In the genomic region with DNA sequence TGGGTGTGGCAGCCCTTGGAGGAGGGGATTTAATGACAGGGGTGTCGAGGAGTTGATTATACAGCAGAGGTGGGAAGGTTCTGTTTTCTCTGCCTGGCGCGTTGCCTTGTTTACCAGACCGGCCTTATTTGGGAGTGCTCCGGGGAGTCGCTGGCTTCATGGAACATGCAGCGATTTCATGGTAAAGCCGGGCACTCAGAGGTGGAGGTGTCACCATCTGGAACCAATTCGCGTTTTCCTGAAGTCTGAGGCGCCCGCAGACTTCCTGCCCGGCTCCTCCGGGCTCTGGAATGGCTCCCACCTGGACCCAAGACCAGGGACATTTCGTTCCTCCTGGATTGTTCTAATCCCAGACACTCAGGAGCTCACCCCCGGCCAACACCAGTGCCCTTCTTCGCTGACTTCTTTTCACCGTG, we compare ENCODE assay signal across 2 cellular contexts.
TF ChIP-seq lines count a peak whose summit lies in the region.

No MANE protein-coding gene starts in this region.

TF ChIP-seq in SK-N-SH, 30 proteins besides CTCF, POLR2A, EP300 and RAD21 (continued from another document):
- TF ChIP-seq USF2 (IDR thresholded peaks at IDR 0.05; ENCODE audit: borderline replicate concordance, low read depth, low read length): no peak
- TF ChIP-seq, protein P1, sequence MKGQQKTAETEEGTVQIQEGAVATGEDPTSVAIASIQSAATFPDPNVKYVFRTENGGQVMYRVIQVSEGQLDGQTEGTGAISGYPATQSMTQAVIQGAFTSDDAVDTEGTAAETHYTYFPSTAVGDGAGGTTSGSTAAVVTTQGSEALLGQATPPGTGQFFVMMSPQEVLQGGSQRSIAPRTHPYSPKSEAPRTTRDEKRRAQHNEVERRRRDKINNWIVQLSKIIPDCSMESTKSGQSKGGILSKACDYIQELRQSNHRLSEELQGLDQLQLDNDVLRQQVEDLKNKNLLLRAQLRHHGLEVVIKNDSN (IDR thresholded peaks at IDR 0.05; ENCODE audit: borderline replicate concordance, low read depth): no peak
- TF ChIP-seq, protein P2, sequence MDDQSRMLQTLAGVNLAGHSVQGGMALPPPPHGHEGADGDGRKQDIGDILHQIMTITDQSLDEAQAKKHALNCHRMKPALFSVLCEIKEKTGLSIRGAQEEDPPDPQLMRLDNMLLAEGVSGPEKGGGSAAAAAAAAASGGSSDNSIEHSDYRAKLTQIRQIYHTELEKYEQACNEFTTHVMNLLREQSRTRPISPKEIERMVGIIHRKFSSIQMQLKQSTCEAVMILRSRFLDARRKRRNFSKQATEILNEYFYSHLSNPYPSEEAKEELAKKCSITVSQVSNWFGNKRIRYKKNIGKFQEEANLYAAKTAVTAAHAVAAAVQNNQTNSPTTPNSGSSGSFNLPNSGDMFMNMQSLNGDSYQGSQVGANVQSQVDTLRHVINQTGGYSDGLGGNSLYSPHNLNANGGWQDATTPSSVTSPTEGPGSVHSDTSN (IDR thresholded peaks at IDR 0.05): no peak
- TF ChIP-seq, protein P3, sequence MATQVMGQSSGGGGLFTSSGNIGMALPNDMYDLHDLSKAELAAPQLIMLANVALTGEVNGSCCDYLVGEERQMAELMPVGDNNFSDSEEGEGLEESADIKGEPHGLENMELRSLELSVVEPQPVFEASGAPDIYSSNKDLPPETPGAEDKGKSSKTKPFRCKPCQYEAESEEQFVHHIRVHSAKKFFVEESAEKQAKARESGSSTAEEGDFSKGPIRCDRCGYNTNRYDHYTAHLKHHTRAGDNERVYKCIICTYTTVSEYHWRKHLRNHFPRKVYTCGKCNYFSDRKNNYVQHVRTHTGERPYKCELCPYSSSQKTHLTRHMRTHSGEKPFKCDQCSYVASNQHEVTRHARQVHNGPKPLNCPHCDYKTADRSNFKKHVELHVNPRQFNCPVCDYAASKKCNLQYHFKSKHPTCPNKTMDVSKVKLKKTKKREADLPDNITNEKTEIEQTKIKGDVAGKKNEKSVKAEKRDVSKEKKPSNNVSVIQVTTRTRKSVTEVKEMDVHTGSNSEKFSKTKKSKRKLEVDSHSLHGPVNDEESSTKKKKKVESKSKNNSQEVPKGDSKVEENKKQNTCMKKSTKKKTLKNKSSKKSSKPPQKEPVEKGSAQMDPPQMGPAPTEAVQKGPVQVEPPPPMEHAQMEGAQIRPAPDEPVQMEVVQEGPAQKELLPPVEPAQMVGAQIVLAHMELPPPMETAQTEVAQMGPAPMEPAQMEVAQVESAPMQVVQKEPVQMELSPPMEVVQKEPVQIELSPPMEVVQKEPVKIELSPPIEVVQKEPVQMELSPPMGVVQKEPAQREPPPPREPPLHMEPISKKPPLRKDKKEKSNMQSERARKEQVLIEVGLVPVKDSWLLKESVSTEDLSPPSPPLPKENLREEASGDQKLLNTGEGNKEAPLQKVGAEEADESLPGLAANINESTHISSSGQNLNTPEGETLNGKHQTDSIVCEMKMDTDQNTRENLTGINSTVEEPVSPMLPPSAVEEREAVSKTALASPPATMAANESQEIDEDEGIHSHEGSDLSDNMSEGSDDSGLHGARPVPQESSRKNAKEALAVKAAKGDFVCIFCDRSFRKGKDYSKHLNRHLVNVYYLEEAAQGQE (IDR thresholded peaks at IDR 0.05; ENCODE audit: low read depth, low read length): no peak
TF ChIP-seq in SK-N-SH: peak in this region for 0.

TF ChIP-seq in SK-N-SH treated with all-trans-retinoic acid at 6 μM for 48 hours, 23 proteins besides CTCF, POLR2A, EP300 and RAD21 (continued from another document):
- TF ChIP-seq POU6F1 (CRISPR knock-in tag; IDR thresholded peaks at IDR 0.05; ENCODE audit: borderline replicate concordance, low read depth) (no peak), ESRRG (CRISPR knock-in tag; IDR thresholded peaks at IDR 0.05) (no peak), OSR1 (CRISPR knock-in tag; IDR thresholded peaks at IDR 0.05) (no peak), GLIS3 (CRISPR knock-in tag; IDR thresholded peaks at IDR 0.05) (no peak), CSDC2 (CRISPR knock-in tag; IDR thresholded peaks at IDR 0.05) (no peak), TOX (CRISPR knock-in tag; IDR thresholded peaks at IDR 0.05; ENCODE audit: borderline replicate concordance) (no peak)
